ENCODE assay signal across 10 cellular contexts in genomic region chr21:42461881-42462877, GRCh38. TPM values are rescaled to one million over a fixed set of nuclear protein-coding genes. Genes with fewer than 3 reads are reported as not detected.
DNase-seq lines count a peak whose midpoint lies in the region; ATAC-seq and TF ChIP-seq lines count a peak whose summit lies in the region.
"Had no signal": no experiment of that assay in that cellular context is flagged by ENCODE, and none has a peak within 500 bp of the region (broad histone marks: within the 10 kb centered on the region; RNA-seq: fewer than 3 reads in every experiment).

No MANE protein-coding gene starts in this region.

- POLR2A ChIA-PET in T-cell (lab: Charles Lee): no interaction called here

- intact Hi-C loops in mucosa of descending colon (cut with DNase I, micrococcal nuclease): loop anchor here in 1 of 2 donors (10.0 kb wide), 1 partner anchor 53 kb away; the partner anchor contains the start of gene SLC37A1

- no peaks in the 10 kb centered on the region for H3K9me2 ChIP-seq in Loucy (replicated peaks; ENCODE audit: low read depth, low read length)

- no peaks in the 10 kb centered on the region for H3K36me3 Mint-ChIP-seq in T-cell
- H3K36me3 Mint-ChIP-seq: brain had no signal

- H3K9me3 Mint-ChIP-seq in T-cell: no peaks in the 10 kb centered on the region

- CTCF ChIA-PET in T-cell (lab: Charles Lee): no interaction called here

- peaks cover 59 to 67% (median 60%) of the 10 kb centered on the region in 3 donors for H3K4me1 Mint-ChIP-seq in T-cell

- peak overlapping the region; percentile 83 for H3K9ac ChIP-seq in Loucy (ENCODE audit: low read depth, low read length, poor library complexity, severe bottlenecking)

- H3K4me3 ChIP-seq in Loucy (ENCODE audit: low read length, poor library complexity, severe bottlenecking) (peak overlapping the region; percentile 43), mucosa of descending colon (no peak overlapping the region)
- H3K4me3 ChIP-seq: SJCRH30 had no signal

- no peaks in the 10 kb centered on the region for H4K20me1 ChIP-seq in Loucy (ENCODE audit: insufficient read depth, low read length, poor library complexity, severe bottlenecking)

- H3K27me3 ChIP-seq in Loucy (ENCODE audit: insufficient read depth, low read length, poor library complexity, severe bottlenecking): no peaks in the 10 kb centered on the region
- H3K27me3 ChIP-seq: SJCRH30 had no signal

- H3K4me3 Mint-ChIP-seq in T-cell: peak overlapping the region in 1 of 3 donors; percentile 67

- no peaks in the 10 kb centered on the region for H3K79me2 ChIP-seq in Loucy (ENCODE audit: insufficient read depth, low read length)

- ATAC-seq in T-cell (replicated peaks in 1 of 4): no peak
- peak; percentile 61 for ATAC-seq in mucosa of descending colon
- ATAC-seq in HG03342 (IDR thresholded peaks at IDR 0.05; ENCODE audit: unreplicated experiment): no peak

- peak overlapping the region; percentile 79 for H3K27ac Mint-ChIP-seq in T-cell

- DNase-seq in DMS53 treated with DMSO at 0.1 percent for 48 hours (lab: John Stamatoyannopoulos, UW; ENCODE audit: unreplicated experiment) (peak; percentile 15), T-cell (peak in 1 of 34 experiments; percentile 18), mucosa of descending colon (peak; percentile 66 to 79 (median 67)), NCI-H446 (lab: John Stamatoyannopoulos, UW) (no peak), foreskin melanocyte (no peak), ecto neural progenitor cell (ENCODE audit: low spot score) (no peak)
- DNase-seq: SJCRH30 had no signal

- no peak for TF ChIP-seq CTCF in Loucy (conservative IDR thresholded peaks at IDR 0.05; ENCODE audit: low read length)
- TF ChIP-seq CTCF in mucosa of descending colon (IDR thresholded peaks at IDR 0.05): no peak

- H3K4me1 ChIP-seq in Loucy (ENCODE audit: insufficient read depth, low read length, poor library complexity, severe bottlenecking): peaks cover 86% of the 10 kb centered on the region
- H3K4me1 ChIP-seq in mucosa of descending colon (ENCODE audit: low read depth): peaks cover 68% of the 10 kb centered on the region

- no peak overlapping the region for H2AFZ ChIP-seq in Loucy (ENCODE audit: low read length)

- H3K27me3 Mint-ChIP-seq in T-cell: peaks cover 0 to 2% of the 10 kb centered on the region in 2 donors

- H3K36me3 ChIP-seq in Loucy (ENCODE audit: insufficient read depth, low read length): no peaks in the 10 kb centered on the region
- H3K36me3 ChIP-seq in mucosa of descending colon (ENCODE audit: low read depth): no peaks in the 10 kb centered on the region
- H3K36me3 ChIP-seq: SJCRH30 had no signal

- H3F3A ChIP-seq in Loucy (ENCODE audit: low read depth): peaks cover 12% of the 10 kb centered on the region; the same call in 1 of the 2 replicates

- H3K4me2 ChIP-seq in Loucy (ENCODE audit: low read depth, low read length, poor library complexity, severe bottlenecking): peak overlapping the region; percentile 86

- H3K9me3 ChIP-seq in Loucy (ENCODE audit: insufficient read depth, low read depth, low read length): no peaks in the 10 kb centered on the region; the same call in 1 of the 2 replicates
- no peaks in the 10 kb centered on the region for H3K9me3 ChIP-seq in mucosa of descending colon
- H3K9me3 ChIP-seq: SJCRH30 had no signal

RNA-seq across cellular contexts. Expression of gene RSPH1, which starts 33.8 kb away (rescaled TPM):
- under 1 TPM in 2 of 5 donors, not detected in 3; 0.12 to 0.20 TPM for total RNA-seq in T-cell
- 1 to 10 TPM; 4.0 to 7.6 (median 4.5) TPM for total RNA-seq in mucosa of descending colon
- total RNA-seq: SJCRH30 had no signal

RNA-seq across cellular contexts. Expression of gene SLC37A1, which starts 51.5 kb away (rescaled TPM):
- total RNA-seq in T-cell (10 to 100 TPM; 18.7 to 26.3 (median 22.6) TPM), mucosa of descending colon (100 to 1,000 TPM in 1 of 3 donors, 10 to 100 TPM in 2; 52.3 to 179 (median 92.3) TPM)
- total RNA-seq: SJCRH30 had no signal

RNA-seq across cellular contexts. Expression of gene UBASH3A, which starts 58.5 kb away (rescaled TPM):
- 10 to 100 TPM; 59.1 to 98.8 (median 80.5) TPM for total RNA-seq in T-cell
- total RNA-seq in mucosa of descending colon: 1 to 10 TPM in 2 of 3 donors, under 1 TPM in 1; 0.60 to 2.5 (median 1.8) TPM
- total RNA-seq: SJCRH30 had no signal

Comparison
In these comparisons a context has a peak if more than half of its experiments do, and no peak if none do; other contexts are left out.
1. DNase-seq: peak in DMS53 treated with DMSO at 0.1 percent for 48 hours (single experiment) and mucosa of descending colon (3 of 3); none in NCI-H446 (0 of 2), foreskin melanocyte (single experiment) and ecto neural progenitor cell (single experiment).
2. RNA of gene RSPH1, which starts 33.8 kb away (total RNA-seq): 4.0 to 7.6 TPM in mucosa of descending colon; 0.12 to 0.20 TPM in T-cell; every median in the first group is over 4 times any median in the second.
3. RNA of gene UBASH3A, which starts 58.5 kb away (total RNA-seq): 59.1 to 98.8 TPM in T-cell; 0.60 to 2.5 TPM in mucosa of descending colon; every median in the first group is over 10 times any median in the second.